19 cellular contexts compared by ENCODE assay signal in the genomic region with DNA sequence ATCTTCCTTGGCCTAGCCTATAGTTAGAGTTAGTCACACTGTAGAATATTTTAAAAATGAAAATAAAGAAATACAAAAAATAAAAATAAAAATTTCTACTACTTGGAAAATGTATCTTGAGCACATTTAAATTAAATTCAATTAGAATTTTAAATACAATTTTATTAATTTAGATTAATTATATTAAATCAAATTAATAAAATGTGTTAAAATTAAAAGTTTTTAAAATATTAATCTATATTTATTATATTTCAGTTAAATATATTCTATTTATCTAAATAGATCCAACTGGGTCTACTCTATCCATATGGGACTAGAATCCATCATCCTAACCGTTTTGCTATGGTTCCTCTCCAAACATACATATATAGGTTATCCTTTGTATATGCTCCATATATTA.
DNase-seq lines count a peak whose midpoint lies in the region; ATAC-seq, FAIRE-seq and TF ChIP-seq lines count a peak whose summit lies in the region.
"Had no signal": no experiment of that assay in that cellular context is flagged by ENCODE, and none has a peak within 500 bp of the region (broad histone marks: within the 10 kb centered on the region; RNA-seq: fewer than 3 reads in every experiment).

No MANE protein-coding gene starts in this region.

- CTCF ChIA-PET in WTC11 (lab: Charles Lee) = no interaction called here

- POLR2A ChIA-PET in WTC11 (lab: Charles Lee) = no interaction called here

- no peak for TF ChIP-seq POLR2A in suprapubic skin (IDR thresholded peaks at IDR 0.05)

- DNase-seq in WTC11 (ENCODE audit: low spot score) (no peak), small intestine (no peak), suprapubic skin (ENCODE audit: low spot score in 2 of 2) (no peak)
- DNase-seq in effector CD4-positive, alpha-beta T cell = no peak
- DNase-seq: 8988T; C1 segment of cervical spinal cord; Calu3; CD4-positive, alpha-beta memory T cell; COR-L47; DMS53; DMS79 treated with DMSO at 0.1 percent for 48 hours; GM23248; H7; HCEC 1CT had no signal

- WGBS in small intestine, 3 donors = 61 to 79% (median 74%) methylated on average over 1 of the region's 1 CpG
- 87% methylated on average over 1 of the region's 1 CpG for WGBS in suprapubic skin

- TF ChIP-seq CTCF in WTC11 (IDR thresholded peaks at IDR 0.05) (no peak), suprapubic skin (IDR thresholded peaks at IDR 0.05) (no peak)

- H3K4me1 ChIP-seq in small intestine (ENCODE audit: control insufficient read depth in 2 of 2, insufficient read depth in 1 of 2, low read depth in 1 of 2, low read length in 1 of 2) (no peaks in the 10 kb centered on the region), suprapubic skin (no peaks in the 10 kb centered on the region)

- peaks cover 4% of the 10 kb centered on the region; the same call in 1 of the 2 replicates for H3K36me3 Mint-ChIP-seq in WTC11
- H3K36me3 Mint-ChIP-seq: CD4-positive, alpha-beta memory T cell had no signal

- H3K4me3 Mint-ChIP-seq in WTC11 = no peak overlapping the region
- H3K4me3 Mint-ChIP-seq: CD4-positive, alpha-beta memory T cell had no signal

- no peaks in the 10 kb centered on the region for H3K9me3 ChIP-seq in small intestine (ENCODE audit: control insufficient read depth, low read depth)
- H3K9me3 ChIP-seq in suprapubic skin = no peaks in the 10 kb centered on the region

- H3K36me3 ChIP-seq in small intestine (ENCODE audit: control insufficient read depth in 2 of 2, insufficient read depth in 2 of 2, low read length in 2 of 2) = no peaks in the 10 kb centered on the region
- no peaks in the 10 kb centered on the region for H3K36me3 ChIP-seq in suprapubic skin

- H3K27me3 Mint-ChIP-seq in WTC11 (ENCODE audit: low read depth) = no peaks in the 10 kb centered on the region
- H3K27me3 Mint-ChIP-seq: CD4-positive, alpha-beta memory T cell had no signal

- H3K27ac Mint-ChIP-seq in WTC11 = no peak overlapping the region
- H3K27ac Mint-ChIP-seq: CD4-positive, alpha-beta memory T cell had no signal

- H3K9me3 Mint-ChIP-seq in WTC11 = peaks cover 20% of the 10 kb centered on the region

- peaks cover 3% of the 10 kb centered on the region; the same call in 1 of the 2 replicates for H3K4me1 Mint-ChIP-seq in WTC11
- H3K4me1 Mint-ChIP-seq: CD4-positive, alpha-beta memory T cell had no signal

- TF ChIP-seq EP300 in suprapubic skin (IDR thresholded peaks at IDR 0.05) = no peak

- ATAC-seq in WTC11 = no peak
- ATAC-seq in HG03469 (IDR thresholded peaks at IDR 0.05; ENCODE audit: unreplicated experiment) = no peak

- no peaks in the 10 kb centered on the region for H3K27me3 ChIP-seq in small intestine (ENCODE audit: control insufficient read depth in 2 of 2, insufficient read depth in 2 of 2, low read length in 2 of 2)
- no peaks in the 10 kb centered on the region for H3K27me3 ChIP-seq in suprapubic skin

- no peak overlapping the region for H3K4me3 ChIP-seq in small intestine (ENCODE audit: low read depth in 1 of 2, low read length in 2 of 2)
- no peak overlapping the region for H3K4me3 ChIP-seq in suprapubic skin
- H3K4me3 ChIP-seq: GM23248 had no signal

- peak; percentile 92 for FAIRE-seq in G401.6 (lab: Jason Lieb, UNC)
- FAIRE-seq in islet of Langerhans (lab: Jason Lieb, UNC) = peak; percentile 21
- peak; percentile 70 for FAIRE-seq in small intestine (lab: Jason Lieb, UNC)
- FAIRE-seq: GM12892, H1 had no signal

- no peak overlapping the region for H3K27ac ChIP-seq in small intestine (ENCODE audit: low read depth in 1 of 2, low read length in 1 of 2)
- H3K27ac ChIP-seq in suprapubic skin = no peak overlapping the region
- H3K27ac ChIP-seq: GM23248 had no signal

TF ChIP-seq in WTC11, 78 proteins besides CTCF, POLR2A, EP300 and RAD21:
- TF ChIP-seq RELA (CRISPR knock-in tag; IDR thresholded peaks at IDR 0.05; ENCODE audit: borderline replicate concordance) = no peak
- peak; percentile 96 for TF ChIP-seq HMGA2 (CRISPR knock-in tag; IDR thresholded peaks at IDR 0.05)
